In genomic region chrX:154370300-154370881, GRCh38 we compare ENCODE assay signal across 2 cellular contexts.
TF ChIP-seq lines count a peak whose summit lies in the region.

No MANE protein-coding gene starts in this region.

TF ChIP-seq in GM12878, 131 proteins besides CTCF, POLR2A, EP300 and RAD21:
- TF ChIP-seq USF2 (IDR thresholded peaks at IDR 0.05; ENCODE audit: borderline replicate concordance, low read depth, low read length): no peak
- TF ChIP-seq E2F8 (IDR thresholded peaks at IDR 0.05; ENCODE audit: low read depth, partially characterized antibody): no peak
- no peak for TF ChIP-seq SMC3 (IDR thresholded peaks at IDR 0.05; ENCODE audit: borderline replicate concordance, low read length)
- no peak for TF ChIP-seq CBFB (IDR thresholded peaks at IDR 0.05; ENCODE audit: low read depth)
- TF ChIP-seq POLR2AphosphoS2 (IDR thresholded peaks at IDR 0.05; ENCODE audit: low read depth, low read length): no peak
- TF ChIP-seq MEF2A (IDR thresholded peaks at IDR 0.05; ENCODE audit: insufficient read depth, low read depth, low read length): no peak
- no peak for TF ChIP-seq SMAD1 (IDR thresholded peaks at IDR 0.05; ENCODE audit: low read depth, partially characterized antibody)
- no peak for TF ChIP-seq IKZF2 (IDR thresholded peaks at IDR 0.05)
- TF ChIP-seq MXI1 (IDR thresholded peaks at IDR 0.05; ENCODE audit: low read depth, low read length): no peak

TF ChIP-seq in liver, 16 proteins besides CTCF, POLR2A, EP300 and RAD21:
- TF ChIP-seq REST (IDR thresholded peaks at IDR 0.05): no peak
- no peak for TF ChIP-seq GABPA (IDR thresholded peaks at IDR 0.05 in 1 of 2, conservative IDR thresholded peaks at IDR 0.05 in 1 of 2)
- TF ChIP-seq FOXA2 (IDR thresholded peaks at IDR 0.05): no peak
- TF ChIP-seq HNF4G (IDR thresholded peaks at IDR 0.05): no peak
- no peak for TF ChIP-seq EGR1 (IDR thresholded peaks at IDR 0.05; ENCODE audit: low read depth in 2 of 2)
- TF ChIP-seq JUND (IDR thresholded peaks at IDR 0.05): no peak
- TF ChIP-seq MAX (IDR thresholded peaks at IDR 0.05): no peak
- TF ChIP-seq FOXA1 (IDR thresholded peaks at IDR 0.05): no peak
- TF ChIP-seq NR2F2 (IDR thresholded peaks at IDR 0.05): no peak
- no peak for TF ChIP-seq HNF4A (conservative IDR thresholded peaks at IDR 0.05)
- no peak for TF ChIP-seq YY1 (IDR thresholded peaks at IDR 0.05)
- no peak for TF ChIP-seq TAF1 (conservative IDR thresholded peaks at IDR 0.05)
- no peak for TF ChIP-seq ZBTB33 (IDR thresholded peaks at IDR 0.05)
- no peak for TF ChIP-seq ATF3 (IDR thresholded peaks at IDR 0.05)
- no peak for TF ChIP-seq RXRA (IDR thresholded peaks at IDR 0.05)
- TF ChIP-seq SP1 (IDR thresholded peaks at IDR 0.05): no peak
TF ChIP-seq in liver: peak in this region for 0.
